8 cellular contexts compared by ENCODE assay signal in genomic region chr1:24642481-24643361, GRCh38. TPM values are rescaled to one million over a fixed set of nuclear protein-coding genes. Genes with fewer than 3 reads are reported as not detected.
DNase-seq lines count a peak whose midpoint lies in the region; ATAC-seq, FAIRE-seq and TF ChIP-seq lines count a peak whose summit lies in the region.

TSS of gene SRRM1 (plus strand) at chr1:24643302. CDS start at chr1:24643327, 25 bp downstream.

- 0% methylated on average over 30 to 95 of the region's 95 CpGs for WGBS in body of pancreas, 2 donors

- FAIRE-seq in TTC549 (lab: Jason Lieb, UNC), result peak; percentile 72

- H3K36me3 ChIP-seq in body of pancreas (replicated peaks in 1 of 2; ENCODE audit: insufficient read depth in 1 of 2, low read depth in 2 of 2), result peaks cover 0 to 8% of the 10 kb centered on the region in 2 donors

- peak in 4 of 7 experiments; percentile 10 to 48 (median 27) for TF ChIP-seq CTCF in body of pancreas (IDR thresholded peaks at IDR 0.05)

- peaks cover 30% of the 10 kb centered on the region for H3K4me1 ChIP-seq in body of pancreas

- H3K9me3 ChIP-seq in body of pancreas, result no peaks in the 10 kb centered on the region

- peak within 1 kb of the TSS; percentile 93 to 96 for H3K4me3 ChIP-seq in body of pancreas

- ATAC-seq in GM18519 (IDR thresholded peaks at IDR 0.05; ENCODE audit: low FRiP score, unreplicated experiment), result peak; percentile 81
- ATAC-seq in HG03060 (IDR thresholded peaks at IDR 0.05; ENCODE audit: low read depth, unreplicated experiment), result peak; percentile 68
- peak; percentile 95 for ATAC-seq in body of pancreas
- ATAC-seq in sciatic nerve, result peak; percentile 98

- intact Hi-C loops in body of pancreas (cut with DNase I), result no loop called here
- intact Hi-C loops in sciatic nerve (cut with DNase I), result no loop called here

- peak; percentile 78 for DNase-seq in 8988T
- DNase-seq in NCI-H2107 treated with DMSO at 0.1 percent for 48 hours (lab: John Stamatoyannopoulos, UW; ENCODE audit: unreplicated experiment), result peak; percentile 98
- peak; percentile 99 to 100 (median 100) for DNase-seq in body of pancreas
- DNase-seq in iPS DF 19.7 (ENCODE audit: low read depth, low spot score), result peak; percentile 97
- DNase-seq in sciatic nerve (ENCODE audit: low spot score), result peak; percentile 99

- peak within 1 kb of the TSS; percentile 96 to 100 (median 98) for H3K27ac ChIP-seq in body of pancreas

- peak; percentile 97 to 100 (median 100) for TF ChIP-seq POLR2A in body of pancreas (IDR thresholded peaks at IDR 0.05)

- no peaks in the 10 kb centered on the region for H3K27me3 ChIP-seq in body of pancreas

RNA-seq across cellular contexts. Expression of gene SRRM1, which starts in this region (rescaled TPM):
- total RNA-seq in body of pancreas, result 100 to 1,000 TPM in 1 of 2 donors, 10 to 100 TPM in 1; 97.2 to 108 TPM
- 155 TPM for total RNA-seq in sciatic nerve

Comparison
In these comparisons a context has a peak if more than half of its experiments do, and no peak if none do; other contexts are left out.
1. Peak in every context shown above with its lines: DNase-seq, ATAC-seq, H3K4me3 ChIP-seq and H3K27ac ChIP-seq.